Comparison of ENCODE assay signal across 16 cellular contexts in genomic region chr6:97097068-97098047, GRCh38.
A peak's percentile ranks its signal among the peaks of the same experiment; 100 is the strongest.
DNase-seq lines count a peak whose midpoint lies in the region; ATAC-seq, FAIRE-seq and TF ChIP-seq lines count a peak whose summit lies in the region.
"Had no signal": no experiment of that assay in that cellular context is flagged by ENCODE, and none has a peak within 500 bp of the region (broad histone marks: within the 10 kb centered on the region; RNA-seq: fewer than 3 reads in every experiment).

No MANE protein-coding gene starts in this region.

- H3K4me2 ChIP-seq in astrocyte (ENCODE audit: low read length) (peak overlapping the region; percentile 62), HepG2 (ENCODE audit: low read depth, low read length) (no peak overlapping the region)

- no peaks in the 10 kb centered on the region for H3K79me2 ChIP-seq in astrocyte (ENCODE audit: insufficient read depth, low read length)
- no peaks in the 10 kb centered on the region for H3K79me2 ChIP-seq in HepG2 (ENCODE audit: insufficient read depth, low read length)

- no peaks in the 10 kb centered on the region for H3K36me3 Mint-ChIP-seq in astrocyte (ENCODE audit: low read depth, unreplicated experiment)
- peaks cover 5% of the 10 kb centered on the region for H3K36me3 Mint-ChIP-seq in effector memory CD8-positive, alpha-beta T cell (ENCODE audit: insufficient read depth)
- H3K36me3 Mint-ChIP-seq: stimulated activated memory B cell treated with anti-CD40 and anti-IgM and Interleukin-4, amounts not matched to agents 10 μg/mL and 1 μg/mL and 100 μg/mL, for 72 hours had no signal

- H3K9ac ChIP-seq in astrocyte (ENCODE audit: low read length): no peak overlapping the region
- H3K9ac ChIP-seq in HepG2 (ENCODE audit: insufficient read depth, low read depth, low read length): no peak overlapping the region

- DNase-seq in COR-L47 (lab: John Stamatoyannopoulos, UW) (peak; percentile 31), NCI-H1417 treated with DMSO at 0.1 percent for 48 hours (lab: John Stamatoyannopoulos, UW) (peak; percentile 65), astrocyte (ENCODE audit: low read depth) (no peak), midbrain (lab: John Stamatoyannopoulos, UW) (peak; percentile 22), HepG2 (ENCODE audit: low spot score) (no peak), ovary (no peak)
- DNase-seq in effector memory CD8-positive, alpha-beta T cell: no peak
- DNase-seq: activated T-cell treated with anti-CD3 and anti-CD28 coated beads, Interleukin-2, amount 50 U/mL, for 48 hours; body of pancreas; NCI-H524; psoas muscle; SHP77 treated with DMSO at 0.1 percent for 48 hours; stimulated activated CD4-positive, alpha-beta T cell treated with anti-CD3 and anti-CD28 coated beads, Interleukin-4, amount 100 ng/mL, for 1 hour had no signal

- H3K4me3 ChIP-seq in astrocyte (ENCODE audit: insufficient read depth, low read depth, low read length): peak overlapping the region; percentile 19
- no peak overlapping the region for H3K4me3 ChIP-seq in HepG2 (replicated peaks in 1 of 3; ENCODE audit: insufficient read depth in 1 of 3, low read depth in 2 of 3, low read length in 3 of 3)
- H3K4me3 ChIP-seq in ovary: no peak overlapping the region
- H3K4me3 ChIP-seq: body of pancreas, psoas muscle had no signal

- POLR2A ChIA-PET in HepG2 (lab: Yijun Ruan, JAX): no interaction called here

- no peak for FAIRE-seq in astrocyte (lab: Jason Lieb, UNC)
- no peak for FAIRE-seq in HepG2 (lab: Jason Lieb, UNC)

- no TSS peak for BruUV-seq in HepG2 (replicated peaks; lab: Mats Ljungman, UMichigan)

- H3K4me3 Mint-ChIP-seq in astrocyte (ENCODE audit: unreplicated experiment): no peak overlapping the region
- H3K4me3 Mint-ChIP-seq in effector memory CD8-positive, alpha-beta T cell: no peak overlapping the region
- H3K4me3 Mint-ChIP-seq: stimulated activated memory B cell treated with anti-CD40 and anti-IgM and Interleukin-4, amounts not matched to agents 10 μg/mL and 1 μg/mL and 100 μg/mL, for 72 hours had no signal

- TF ChIP-seq RAD21 in HepG2 (CRISPR knock-in tag; IDR thresholded peaks at IDR 0.05): no peak

- intact Hi-C loops in HepG2 (cut with micrococcal nuclease; ENCODE audit: unreplicated experiment) (no loop called here), ovary (cut with DNase I) (no loop called here)

- H4K20me1 ChIP-seq in astrocyte (ENCODE audit: insufficient read depth, low read length): no peaks in the 10 kb centered on the region
- no peaks in the 10 kb centered on the region for H4K20me1 ChIP-seq in HepG2 (ENCODE audit: insufficient read depth, low read length)

- H3K27ac ChIP-seq in astrocyte (ENCODE audit: low read depth, low read length) (no peak overlapping the region), HepG2 (ENCODE audit: extremely low read length, insufficient read depth, low read length) (no peak overlapping the region), ovary (peak overlapping the region in 1 of 2 donors; percentile 13)
- H3K27ac ChIP-seq: body of pancreas, psoas muscle had no signal

- peak overlapping the region; percentile 69 for H2AFZ ChIP-seq in astrocyte (ENCODE audit: low read depth, low read length)
- no peak overlapping the region for H2AFZ ChIP-seq in HepG2 (ENCODE audit: low read length)

- peaks cover 7% of the 10 kb centered on the region for H3K4me1 ChIP-seq in astrocyte (ENCODE audit: insufficient read depth, low read length)
- no peaks in the 10 kb centered on the region for H3K4me1 ChIP-seq in HepG2 (ENCODE audit: insufficient read depth, low read length)
- H3K4me1 ChIP-seq in ovary (ENCODE audit: insufficient read depth): no peaks in the 10 kb centered on the region
- H3K4me1 ChIP-seq: body of pancreas, psoas muscle had no signal

- WGBS in HepG2 (ENCODE audit: low lambda C conversion rate): 35% methylated on average over 14 of the region's 14 CpGs
- WGBS in ovary, 3 donors: 39 to 50% (median 41%) methylated on average over 14 of the region's 14 CpGs

- H3K36me3 ChIP-seq in astrocyte (ENCODE audit: insufficient read depth, low read length): no peaks in the 10 kb centered on the region
- no peaks in the 10 kb centered on the region for H3K36me3 ChIP-seq in HepG2 (replicated peaks in 1 of 2; ENCODE audit: control insufficient read depth in 1 of 2, insufficient read depth in 2 of 2, low read length in 2 of 2)
- no peaks in the 10 kb centered on the region for H3K36me3 ChIP-seq in ovary

- no peaks in the 10 kb centered on the region for H3K9me3 Mint-ChIP-seq in astrocyte (ENCODE audit: unreplicated experiment)
- H3K9me3 Mint-ChIP-seq in effector memory CD8-positive, alpha-beta T cell: no peaks in the 10 kb centered on the region
- H3K9me3 Mint-ChIP-seq: stimulated activated memory B cell treated with anti-CD40 and anti-IgM and Interleukin-4, amounts not matched to agents 10 μg/mL and 1 μg/mL and 100 μg/mL, for 72 hours had no signal

- no peak for ATAC-seq in HepG2
- no peak for ATAC-seq in effector memory CD8-positive, alpha-beta T cell (replicated peaks)
- no peak for ATAC-seq in GM18873 (IDR thresholded peaks at IDR 0.05; ENCODE audit: low FRiP score, unreplicated experiment)
- ATAC-seq: body of pancreas; HCT116; psoas muscle; stimulated activated memory B cell treated with anti-CD40 and anti-IgM and Interleukin-4, amounts not matched to agents 10 μg/mL and 1 μg/mL and 100 μg/mL, for 72 hours had no signal

- in situ Hi-C loops in HepG2 (cut with HindIII; ENCODE audit: extremely low pct_ligation_motif_present, low pct_unique_long_range_greater_than_20kb): no loop called here

- TF ChIP-seq CTCF in astrocyte (IDR thresholded peaks at IDR 0.05; ENCODE audit: insufficient read depth, low read depth, low read length) (no peak), HepG2 (CRISPR knock-in tag; IDR thresholded peaks at IDR 0.05) (no peak), ovary (IDR thresholded peaks at IDR 0.05) (no peak)

- no peak overlapping the region for H3K27ac Mint-ChIP-seq in astrocyte (ENCODE audit: unreplicated experiment)
- H3K27ac Mint-ChIP-seq in effector memory CD8-positive, alpha-beta T cell: no peak overlapping the region
- H3K27ac Mint-ChIP-seq: stimulated activated memory B cell treated with anti-CD40 and anti-IgM and Interleukin-4, amounts not matched to agents 10 μg/mL and 1 μg/mL and 100 μg/mL, for 72 hours had no signal

- H3K27me3 Mint-ChIP-seq in astrocyte (ENCODE audit: low read depth, unreplicated experiment): peaks cover 3% of the 10 kb centered on the region
- no peaks in the 10 kb centered on the region for H3K27me3 Mint-ChIP-seq in effector memory CD8-positive, alpha-beta T cell
- H3K27me3 Mint-ChIP-seq: stimulated activated memory B cell treated with anti-CD40 and anti-IgM and Interleukin-4, amounts not matched to agents 10 μg/mL and 1 μg/mL and 100 μg/mL, for 72 hours had no signal

- H3K9me3 ChIP-seq in astrocyte (ENCODE audit: insufficient read depth, low read depth, low read length) (no peaks in the 10 kb centered on the region), HepG2 (ENCODE audit: low read length) (no peaks in the 10 kb centered on the region), ovary (no peaks in the 10 kb centered on the region)
- H3K9me3 ChIP-seq: body of pancreas, psoas muscle had no signal

- peaks cover 10% of the 10 kb centered on the region for H3K4me1 Mint-ChIP-seq in astrocyte (ENCODE audit: low read depth, unreplicated experiment)
- H3K4me1 Mint-ChIP-seq in effector memory CD8-positive, alpha-beta T cell (ENCODE audit: low read depth in 2 of 2): peaks cover 0 to 4% of the 10 kb centered on the region in 2 donors
- H3K4me1 Mint-ChIP-seq: stimulated activated memory B cell treated with anti-CD40 and anti-IgM and Interleukin-4, amounts not matched to agents 10 μg/mL and 1 μg/mL and 100 μg/mL, for 72 hours had no signal

- CTCF ChIA-PET in HepG2 (lab: Yijun Ruan, JAX; ENCODE audit: low intra/inter-chr PET ratio, low total read pairs): no interaction called here

- TF ChIP-seq EP300 in HepG2 (IDR thresholded peaks at IDR 0.05; ENCODE audit: low read depth in 2 of 2, low read length in 2 of 2): no peak
- TF ChIP-seq EP300 in HepG2 (CRISPR knock-in tag; IDR thresholded peaks at IDR 0.05; ENCODE audit: borderline replicate concordance): no peak
- no peak for TF ChIP-seq EP300 in ovary (IDR thresholded peaks at IDR 0.05)

- H3K27me3 ChIP-seq in astrocyte (ENCODE audit: insufficient read depth, low read length) (no peaks in the 10 kb centered on the region), HepG2 (ENCODE audit: control insufficient read depth in 1 of 2, insufficient read depth in 2 of 2, low read length in 2 of 2) (peaks cover 0 to 2% of the 10 kb centered on the region in 2 experiments; a peak in 3 of 5 replicates), ovary (no peaks in the 10 kb centered on the region)
- H3K27me3 ChIP-seq: body of pancreas had no signal

- no peak for TF ChIP-seq POLR2A in HepG2 (IDR thresholded peaks at IDR 0.05; ENCODE audit: insufficient read depth in 1 of 2, low read depth in 2 of 2, low read length in 2 of 2)
- TF ChIP-seq POLR2A in ovary (IDR thresholded peaks at IDR 0.05): no peak

TF ChIP-seq in HepG2, 621 proteins besides CTCF, POLR2A, EP300 and RAD21 (continues in another document):
- TF ChIP-seq THAP9 (CRISPR knock-in tag; IDR thresholded peaks at IDR 0.05; ENCODE audit: borderline replicate concordance) (no peak), MTA1 (CRISPR knock-in tag; IDR thresholded peaks at IDR 0.05; ENCODE audit: borderline replicate concordance) (no peak), ATAD3A (CRISPR knock-in tag; IDR thresholded peaks at IDR 0.05) (no peak), NFYC (CRISPR knock-in tag; IDR thresholded peaks at IDR 0.05) (no peak), KLF9 (CRISPR knock-in tag; IDR thresholded peaks at IDR 0.05; ENCODE audit: low read depth) (no peak)

Comparison
In these comparisons a context has a peak if more than half of its experiments do, and no peak if none do; other contexts are left out.
1. DNase-seq: peak in COR-L47 (single experiment), NCI-H1417 treated with DMSO at 0.1 percent for 48 hours (single experiment) and midbrain (single experiment); none in astrocyte (single experiment), HepG2 (single experiment), ovary (0 of 5) and effector memory CD8-positive, alpha-beta T cell (0 of 3).